Comparison of ENCODE assay signal across 36 cellular contexts in genomic region chr6:162421004-162421403, GRCh38.
"Had no signal": no experiment of that assay in that cellular context is flagged by ENCODE, and none has a peak within 500 bp of the region (broad histone marks: within the 10 kb centered on the region; RNA-seq: fewer than 3 reads in every experiment).

No MANE protein-coding gene starts in this region.

- H3K27me3 ChIP-seq: ascending aorta had no signal

- H3K36me3 ChIP-seq: ascending aorta, WERI-Rb-1 had no signal

- H3K27me3 Mint-ChIP-seq: activated CD4-positive, alpha-beta memory T cell treated with anti-CD3 and anti-CD28 coated beads, Interleukin-2, amount 10 ng/mL, durations not matched to agents 7 days and 5 days; activated CD4-positive, alpha-beta T cell treated with anti-CD3 and anti-CD28 coated beads for 36 hours; activated CD4-positive, alpha-beta T cell treated with anti-CD3 and anti-CD28 coated beads, Interleukin-2, amount 10 ng/mL, durations not matched to agents 7 days and 5 days; activated naive CD4-positive, alpha-beta T cell treated with anti-CD3 and anti-CD28 coated beads, Interleukin-2, amount 10 ng/mL, durations not matched to agents 7 days and 5 days; activated naive CD4-positive, alpha-beta T cell treated with anti-CD3 and anti-CD28 coated beads, Interleukin-2, amount 50 U/mL, for 24 hours; activated naive CD8-positive, alpha-beta T cell; activated naive CD8-positive, alpha-beta T cell treated with anti-CD3 and anti-CD28 coated beads, Interleukin-2, amount 10 ng/mL, durations not matched to agents 7 days and 5 days; activated naive CD8-positive, alpha-beta T cell treated with anti-CD3 and anti-CD28 coated beads, Interleukin-2, amount 50 U/mL, for 24 hours; activated T-helper 17 cell treated with anti-CD3 and anti-CD28 coated beads, Interleukin-2, amount 50 U/mL, for 72 hours had no signal

- H3K4me1 Mint-ChIP-seq: activated CD4-positive, alpha-beta memory T cell treated with anti-CD3 and anti-CD28 coated beads, Interleukin-2, amount 10 ng/mL, durations not matched to agents 7 days and 5 days; activated CD4-positive, alpha-beta T cell treated with anti-CD3 and anti-CD28 coated beads for 36 hours; activated CD4-positive, alpha-beta T cell treated with anti-CD3 and anti-CD28 coated beads, Interleukin-2, amount 10 ng/mL, durations not matched to agents 7 days and 5 days; activated naive CD4-positive, alpha-beta T cell treated with anti-CD3 and anti-CD28 coated beads, Interleukin-2, amount 10 ng/mL, durations not matched to agents 7 days and 5 days; activated naive CD4-positive, alpha-beta T cell treated with anti-CD3 and anti-CD28 coated beads, Interleukin-2, amount 50 U/mL, for 24 hours; activated naive CD8-positive, alpha-beta T cell treated with anti-CD3 and anti-CD28 coated beads, Interleukin-2, amount 10 ng/mL, durations not matched to agents 7 days and 5 days; activated naive CD8-positive, alpha-beta T cell treated with anti-CD3 and anti-CD28 coated beads, Interleukin-2, amount 50 U/mL, for 24 hours; activated T-helper 17 cell treated with anti-CD3 and anti-CD28 coated beads, Interleukin-2, amount 50 U/mL, for 72 hours; WTC11 had no signal

- DNase-seq: activated CD4-positive, alpha-beta memory T cell treated with anti-CD3 and anti-CD28 coated beads, Interleukin-2, amount 10 ng/mL, durations not matched to agents 7 days and 5 days; activated CD4-positive, alpha-beta T cell treated with anti-CD3 and anti-CD28 coated beads for 1 hour; activated CD4-positive, alpha-beta T cell treated with anti-CD3 and anti-CD28 coated beads for 36 hours; activated CD4-positive, alpha-beta T cell treated with anti-CD3 and anti-CD28 coated beads for 48 hours; activated CD4-positive, alpha-beta T cell treated with anti-CD3 and anti-CD28 coated beads, Interleukin-2, amount 10 ng/mL, durations not matched to agents 7 days and 5 days; activated CD4-positive, alpha-beta T cell treated with anti-CD3 and anti-CD28 coated beads, Interleukin-2, amount 50 U/mL, for 48 hours; activated CD4-positive, CD25-positive, alpha-beta regulatory T cell; activated CD8-positive, alpha-beta memory T cell treated with anti-CD3 and anti-CD28 coated beads for 24 hours; activated CD8-positive, alpha-beta memory T cell treated with anti-CD3 and anti-CD28 coated beads, Interleukin-2, amount 50 U/mL, for 4 hours; activated CD8-positive, alpha-beta T cell treated with anti-CD3 and anti-CD28 coated beads, Interleukin-2, amount 10 ng/mL, durations not matched to agents 7 days and 5 days; activated effector memory CD4-positive, alpha-beta T cell treated with Interleukin-2 at 50 U/mL for 16 hours; activated gamma-delta T cell; activated naive CD4-positive, alpha-beta T cell treated with anti-CD3 and anti-CD28 coated beads, Interleukin-2, amount 10 ng/mL, durations not matched to agents 7 days and 5 days; activated naive CD4-positive, alpha-beta T cell treated with Interleukin-2 at 50 U/mL for 16 hours; activated naive CD8-positive, alpha-beta T cell treated with anti-CD3 and anti-CD28 coated beads, Interleukin-2, amount 10 ng/mL, durations not matched to agents 7 days and 5 days; activated naive CD8-positive, alpha-beta T cell treated with anti-CD3 and anti-CD28 coated beads, Interleukin-2, amount 50 U/mL, for 24 hours; activated T-cell treated with anti-CD3 and anti-CD28 coated beads for 4 hours; activated T-cell treated with anti-CD3 and anti-CD28 coated beads, Interleukin-2, amount 50 U/mL, for 1 hour; activated T-cell treated with anti-CD3 and anti-CD28 coated beads, Interleukin-2, amount 50 U/mL, for 4 hours; activated T-cell treated with anti-CD3 and anti-CD28 coated beads, Interleukin-2, amount 50 U/mL, for 72 hours; amygdala; anterior cingulate cortex; central memory CD4-positive, alpha-beta T cell; T-helper 1 cell; T-helper 2 cell; T-helper 9 cell; WERI-Rb-1 had no signal

- H3K36me3 Mint-ChIP-seq: activated naive CD4-positive, alpha-beta T cell treated with anti-CD3 and anti-CD28 coated beads, Interleukin-2, amount 10 ng/mL, durations not matched to agents 7 days and 5 days; activated naive CD8-positive, alpha-beta T cell treated with anti-CD3 and anti-CD28 coated beads, Interleukin-2, amount 10 ng/mL, durations not matched to agents 7 days and 5 days had no signal

- H3K9me3 Mint-ChIP-seq: activated naive CD4-positive, alpha-beta T cell treated with anti-CD3 and anti-CD28 coated beads, Interleukin-2, amount 50 U/mL, for 24 hours; activated T-cell treated with anti-CD3 and anti-CD28 coated beads, Interleukin-2, amount 50 U/mL, for 4 hours; activated T-helper 1 cell treated with anti-CD3 and anti-CD28 coated beads, Interleukin-12 subunit alpha, Interleukin-12 subunit beta, Interleukin-2, Interleukin-4 antibody, amounts not matched to agents 30 ng/mL and 10 ng/mL and 1 ng/mL, durations not matched to agents 14 hours and 24 hours and 36 hours; activated T-helper 17 cell treated with anti-CD3 and anti-CD28 coated beads, Interleukin-2, amount 50 U/mL, for 72 hours; T-helper 1 cell treated with Interleukin-12 subunit alpha and Interleukin-12 subunit beta and Interleukin-4 antibody, amounts not matched to agents 30 μg/mL and 1 μg/mL, for 36 hours; T-helper 2 cell treated with Interferon-gamma antibody and Interleukin-4, amounts not matched to agents 5 μg/mL and 100 μg/mL, for 36 hours had no signal

- H3K4me1 ChIP-seq: ascending aorta had no signal

- H3K9me3 ChIP-seq: ascending aorta had no signal

- H3K27ac Mint-ChIP-seq: activated CD4-positive, alpha-beta memory T cell treated with anti-CD3 and anti-CD28 coated beads, Interleukin-2, amount 10 ng/mL, durations not matched to agents 7 days and 5 days; activated CD4-positive, alpha-beta T cell treated with anti-CD3 and anti-CD28 coated beads for 36 hours; activated CD4-positive, alpha-beta T cell treated with anti-CD3 and anti-CD28 coated beads, Interleukin-2, amount 10 ng/mL, durations not matched to agents 7 days and 5 days; activated CD8-positive, alpha-beta T cell treated with anti-CD3 and anti-CD28 coated beads, Interleukin-2, amount 10 ng/mL, durations not matched to agents 7 days and 5 days; activated naive CD4-positive, alpha-beta T cell treated with anti-CD3 and anti-CD28 coated beads, Interleukin-2, amount 10 ng/mL, durations not matched to agents 7 days and 5 days; activated naive CD4-positive, alpha-beta T cell treated with anti-CD3 and anti-CD28 coated beads, Interleukin-2, amount 50 U/mL, for 24 hours; activated naive CD8-positive, alpha-beta T cell; activated naive CD8-positive, alpha-beta T cell treated with anti-CD3 and anti-CD28 coated beads, Interleukin-2, amount 10 ng/mL, durations not matched to agents 7 days and 5 days; activated naive CD8-positive, alpha-beta T cell treated with anti-CD3 and anti-CD28 coated beads, Interleukin-2, amount 50 U/mL, for 24 hours; activated T-cell treated with anti-CD3 and anti-CD28 coated beads, Interleukin-2, amount 50 U/mL, for 72 hours; activated T-helper 1 cell treated with anti-CD3 and anti-CD28 coated beads, Interleukin-12 subunit alpha, Interleukin-12 subunit beta, Interleukin-2, Interleukin-4 antibody, amounts not matched to agents 30 ng/mL and 10 ng/mL and 1 ng/mL, durations not matched to agents 14 hours and 24 hours and 36 hours; activated T-helper 17 cell treated with anti-CD3 and anti-CD28 coated beads, Interleukin-2, amount 50 U/mL, for 72 hours; brain; T-helper 1 cell treated with Interleukin-12 subunit alpha and Interleukin-12 subunit beta and Interleukin-4 antibody, amounts not matched to agents 30 μg/mL and 1 μg/mL, for 36 hours; T-helper 2 cell treated with Interferon-gamma antibody and Interleukin-4, amounts not matched to agents 5 μg/mL and 100 μg/mL, for 36 hours; WTC11 had no signal

- H3K4me3 Mint-ChIP-seq: activated CD4-positive, alpha-beta memory T cell treated with anti-CD3 and anti-CD28 coated beads, Interleukin-2, amount 10 ng/mL, durations not matched to agents 7 days and 5 days; activated CD4-positive, alpha-beta T cell treated with anti-CD3 and anti-CD28 coated beads for 36 hours; activated CD4-positive, alpha-beta T cell treated with anti-CD3 and anti-CD28 coated beads, Interleukin-2, amount 10 ng/mL, durations not matched to agents 7 days and 5 days; activated CD8-positive, alpha-beta T cell treated with anti-CD3 and anti-CD28 coated beads, Interleukin-2, amount 10 ng/mL, durations not matched to agents 7 days and 5 days; activated naive CD4-positive, alpha-beta T cell treated with anti-CD3 and anti-CD28 coated beads, Interleukin-2, amount 10 ng/mL, durations not matched to agents 7 days and 5 days; activated naive CD4-positive, alpha-beta T cell treated with anti-CD3 and anti-CD28 coated beads, Interleukin-2, amount 50 U/mL, for 24 hours; activated naive CD8-positive, alpha-beta T cell; activated naive CD8-positive, alpha-beta T cell treated with anti-CD3 and anti-CD28 coated beads, Interleukin-2, amount 10 ng/mL, durations not matched to agents 7 days and 5 days; activated naive CD8-positive, alpha-beta T cell treated with anti-CD3 and anti-CD28 coated beads, Interleukin-2, amount 50 U/mL, for 24 hours; activated T-cell treated with anti-CD3 and anti-CD28 coated beads, Interleukin-2, amount 50 U/mL, for 4 hours; activated T-cell treated with anti-CD3 and anti-CD28 coated beads, Interleukin-2, amount 50 U/mL, for 72 hours; activated T-helper 1 cell treated with anti-CD3 and anti-CD28 coated beads, Interleukin-12 subunit alpha, Interleukin-12 subunit beta, Interleukin-2, Interleukin-4 antibody, amounts not matched to agents 30 ng/mL and 10 ng/mL and 1 ng/mL, durations not matched to agents 14 hours and 24 hours and 36 hours; activated T-helper 17 cell treated with anti-CD3 and anti-CD28 coated beads, Interleukin-2, amount 50 U/mL, for 72 hours; brain; T-helper 1 cell treated with Interleukin-12 subunit alpha and Interleukin-12 subunit beta and Interleukin-4 antibody, amounts not matched to agents 30 μg/mL and 1 μg/mL, for 36 hours; T-helper 2 cell treated with Interferon-gamma antibody and Interleukin-4, amounts not matched to agents 5 μg/mL and 100 μg/mL, for 36 hours; WTC11 had no signal

- H3K4me3 ChIP-seq: ascending aorta had no signal
